Comparison of ENCODE assay signal across 21 cellular contexts in the genomic region with DNA sequence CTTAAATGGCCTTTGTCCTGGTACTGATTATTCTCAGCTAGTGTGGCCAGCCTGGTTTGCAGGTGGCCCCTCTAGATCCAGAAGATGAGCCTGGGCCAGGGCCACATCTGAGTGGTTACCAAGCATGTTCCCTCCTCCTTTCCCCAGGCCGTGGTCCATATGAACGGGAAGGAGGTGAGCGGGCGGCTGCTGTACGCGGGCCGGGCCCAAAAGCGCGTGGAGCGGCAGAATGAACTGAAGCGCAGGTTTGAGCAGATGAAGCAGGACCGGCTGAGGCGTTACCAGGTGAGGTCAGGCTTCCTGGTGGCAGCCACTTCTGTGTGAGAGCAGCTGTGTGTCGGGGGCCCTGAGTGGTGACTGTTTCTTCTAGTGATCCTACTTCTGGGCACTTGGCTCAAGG. TPM values are rescaled to one million over a fixed set of nuclear protein-coding genes. Genes with fewer than 3 reads are reported as not detected.
DNase-seq lines count a peak whose midpoint lies in the region; ATAC-seq and TF ChIP-seq lines count a peak whose summit lies in the region.
"Had no signal": no experiment of that assay in that cellular context is flagged by ENCODE, and none has a peak within 500 bp of the region (broad histone marks: within the 10 kb centered on the region; RNA-seq: fewer than 3 reads in every experiment).

No MANE protein-coding gene starts in this region.

- no peaks in the 10 kb centered on the region for H3K9me3 ChIP-seq in RWPE2 (ENCODE audit: severe bottlenecking)
- H3K9me3 ChIP-seq: A549; BE2C; BLaER1 treated with 17β-estradiol and CSF1 and Interleukin-3, amounts not matched to agents 10 nM and 100 nM; HAP-1 had no signal

- H3K4me3 ChIP-seq in H7 (ENCODE audit: insufficient read depth, low read depth, low read length) (no peak overlapping the region), RWPE2 (ENCODE audit: severe bottlenecking) (no peak overlapping the region)
- H3K4me3 ChIP-seq: A549; BLaER1 treated with 17β-estradiol and CSF1 and Interleukin-3, amounts not matched to agents 10 nM and 100 nM; GM23338; HAP-1 had no signal

- H3K36me3 ChIP-seq in H7 (replicated peaks; ENCODE audit: control insufficient read depth, insufficient read depth, low read length): peaks cover 29% of the 10 kb centered on the region
- peaks cover 97% of the 10 kb centered on the region for H3K36me3 ChIP-seq in RWPE2 (ENCODE audit: low read depth)

- TF ChIP-seq CTCF in RWPE2 (IDR thresholded peaks at IDR 0.05; ENCODE audit: poor library complexity, severe bottlenecking): no peak

- CTCF ChIA-PET in activated CD8-positive, alpha-beta memory T cell treated with anti-CD3 and anti-CD28 coated beads, Interleukin-2, amount 10 ng/mL, durations not matched to agents 7 days and 5 days (lab: Charles Lee): interaction anchor here (1.0 kb wide), 1 partner anchor 14 kb away, joined by 3 read pairs; no protein-coding TSS in a partner anchor

- H3K27me3 Mint-ChIP-seq in activated CD8-positive, alpha-beta memory T cell treated with anti-CD3 and anti-CD28 coated beads, Interleukin-2, amount 10 ng/mL, durations not matched to agents 7 days and 5 days: no peaks in the 10 kb centered on the region
- H3K27me3 Mint-ChIP-seq: CD4-positive, alpha-beta T cell had no signal

- no peak overlapping the region for H3K27ac Mint-ChIP-seq in activated CD8-positive, alpha-beta memory T cell treated with anti-CD3 and anti-CD28 coated beads, Interleukin-2, amount 10 ng/mL, durations not matched to agents 7 days and 5 days
- H3K27ac Mint-ChIP-seq: CD4-positive, alpha-beta T cell; GM23338; HFFc6 had no signal

- no peaks in the 10 kb centered on the region for H3K9me3 Mint-ChIP-seq in activated CD8-positive, alpha-beta memory T cell treated with anti-CD3 and anti-CD28 coated beads, Interleukin-2, amount 10 ng/mL, durations not matched to agents 7 days and 5 days (ENCODE audit: low read depth)
- H3K9me3 Mint-ChIP-seq: CD14-positive monocyte; CD4-positive, alpha-beta T cell; CD8-positive, alpha-beta memory T cell; GM23338; HFFc6 had no signal

- DNase-seq in activated CD8-positive, alpha-beta memory T cell treated with anti-CD3 and anti-CD28 coated beads, Interleukin-2, amount 50 U/mL, for 48 hours: peak; percentile 40
- no peak for DNase-seq in activated CD8-positive, alpha-beta memory T cell treated with anti-CD3 and anti-CD28 coated beads, Interleukin-2, amount 10 ng/mL, durations not matched to agents 7 days and 5 days
- peak; percentile 19 for DNase-seq in H7
- DNase-seq in RWPE2 (ENCODE audit: low spot score): peak; percentile 75
- no peak for DNase-seq in stimulated activated CD4-positive, alpha-beta T cell treated with anti-CD3 and anti-CD28 coated beads, Interleukin-2, amount 100 ng/mL, for 24 hours
- DNase-seq: 8988T; ACHN; AML-193; BE2C; CD4-positive, alpha-beta T cell; CD8-positive, alpha-beta memory T cell; DMS 273 treated with DMSO at 0.1 percent for 48 hours; DMS79; EL; GDM1; HFFc6 had no signal

- no peaks in the 10 kb centered on the region for H3K4me1 Mint-ChIP-seq in activated CD8-positive, alpha-beta memory T cell treated with anti-CD3 and anti-CD28 coated beads, Interleukin-2, amount 10 ng/mL, durations not matched to agents 7 days and 5 days
- H3K4me1 Mint-ChIP-seq: CD14-positive monocyte; CD8-positive, alpha-beta memory T cell; GM23338 had no signal

- no peak overlapping the region for H3K27ac ChIP-seq in RWPE2 (ENCODE audit: poor library complexity, severe bottlenecking)
- H3K27ac ChIP-seq: A549; BLaER1 treated with 17β-estradiol and CSF1 and Interleukin-3, amounts not matched to agents 10 nM and 100 nM had no signal

- H3K27me3 ChIP-seq in H7 (ENCODE audit: control insufficient read depth, insufficient read depth, low read length) (no peaks in the 10 kb centered on the region), RWPE2 (ENCODE audit: insufficient read depth, poor library complexity, severe bottlenecking) (no peaks in the 10 kb centered on the region)
- H3K27me3 ChIP-seq: BE2C; BLaER1 treated with 17β-estradiol and CSF1 and Interleukin-3, amounts not matched to agents 10 nM and 100 nM had no signal

- peaks cover 20% of the 10 kb centered on the region for H3K36me3 Mint-ChIP-seq in activated CD8-positive, alpha-beta memory T cell treated with anti-CD3 and anti-CD28 coated beads, Interleukin-2, amount 10 ng/mL, durations not matched to agents 7 days and 5 days

- no peak for ATAC-seq in activated CD8-positive, alpha-beta memory T cell treated with anti-CD3 and anti-CD28 coated beads, Interleukin-2, amount 10 ng/mL, durations not matched to agents 7 days and 5 days
- ATAC-seq in RWPE2 (ENCODE audit: low read depth): no peak
- ATAC-seq: A549, GM23338 had no signal

- no peak overlapping the region for H3K4me3 Mint-ChIP-seq in activated CD8-positive, alpha-beta memory T cell treated with anti-CD3 and anti-CD28 coated beads, Interleukin-2, amount 10 ng/mL, durations not matched to agents 7 days and 5 days
- H3K4me3 Mint-ChIP-seq: CD14-positive monocyte; CD4-positive, alpha-beta T cell; CD8-positive, alpha-beta memory T cell; GM23338; HFFc6 had no signal

- peaks cover 4% of the 10 kb centered on the region for H3K4me1 ChIP-seq in RWPE2 (ENCODE audit: insufficient read depth, poor library complexity, severe bottlenecking)
- H3K4me1 ChIP-seq: A549; BE2C; BLaER1 treated with 17β-estradiol and CSF1 and Interleukin-3, amounts not matched to agents 10 nM and 100 nM; HAP-1 had no signal

RNA-seq across cellular contexts. Expression of a gene that starts 11.6 kb away (rescaled TPM):
- total RNA-seq in activated CD8-positive, alpha-beta memory T cell treated with anti-CD3 and anti-CD28 coated beads, Interleukin-2, amount 10 ng/mL, durations not matched to agents 7 days and 5 days: 100 to 1,000 TPM; 113 to 126 TPM
- total RNA-seq in H7 (2014; rRNA removed; shearing (Covaris generic)): 17.8 and 23.8 TPM in 2 replicates

RNA-seq across cellular contexts. Expression of a gene that starts 35.9 kb away (rescaled TPM):
- 100 to 1,000 TPM; 198 to 252 TPM for total RNA-seq in activated CD8-positive, alpha-beta memory T cell treated with anti-CD3 and anti-CD28 coated beads, Interleukin-2, amount 10 ng/mL, durations not matched to agents 7 days and 5 days
- 64.8 and 69.2 TPM in 2 replicates for total RNA-seq in H7 (2014; rRNA removed; shearing (Covaris generic))

RNA-seq across cellular contexts. Expression of a gene that starts 38.8 kb away (rescaled TPM):
- 10 to 100 TPM; 22.3 to 31.2 TPM for total RNA-seq in activated CD8-positive, alpha-beta memory T cell treated with anti-CD3 and anti-CD28 coated beads, Interleukin-2, amount 10 ng/mL, durations not matched to agents 7 days and 5 days
- 45.3 and 49.4 TPM in 2 replicates for total RNA-seq in H7 (2014; rRNA removed; shearing (Covaris generic))

RNA-seq across cellular contexts. Expression of a gene that starts 44.9 kb away (rescaled TPM):
- 100 to 1,000 TPM; 151 to 170 TPM for total RNA-seq in activated CD8-positive, alpha-beta memory T cell treated with anti-CD3 and anti-CD28 coated beads, Interleukin-2, amount 10 ng/mL, durations not matched to agents 7 days and 5 days
- 15.6 and 23.2 TPM in 2 replicates for total RNA-seq in H7 (2014; rRNA removed; shearing (Covaris generic))

Comparison
In these comparisons a context has a peak if more than half of its experiments do, and no peak if none do; other contexts are left out.
1. DNase-seq: peak in activated CD8-positive, alpha-beta memory T cell treated with anti-CD3 and anti-CD28 coated beads, Interleukin-2, amount 50 U/mL, for 48 hours (single experiment), H7 (single experiment) and RWPE2 (single experiment); none in activated CD8-positive, alpha-beta memory T cell treated with anti-CD3 and anti-CD28 coated beads, Interleukin-2, amount 10 ng/mL, durations not matched to agents 7 days and 5 days (single experiment) and stimulated activated CD4-positive, alpha-beta T cell treated with anti-CD3 and anti-CD28 coated beads, Interleukin-2, amount 100 ng/mL, for 24 hours (0 of 2).